28 cellular contexts compared by ENCODE assay signal in genomic region chr19:46995492-46995891, GRCh38. TPM values are rescaled to one million over a fixed set of nuclear protein-coding genes. Genes with fewer than 3 reads are reported as not detected.
"Had no signal": no experiment of that assay in that cellular context is flagged by ENCODE, and none has a peak within 500 bp of the region (broad histone marks: within the 10 kb centered on the region; RNA-seq: fewer than 3 reads in every experiment).

No MANE protein-coding gene starts in this region.

- H3K4me3 ChIP-seq: ascending aorta, body of pancreas had no signal

- H3K27me3 ChIP-seq: ascending aorta, body of pancreas had no signal

- H3K4me3 Mint-ChIP-seq: activated CD4-positive, alpha-beta T cell treated with anti-CD3 and anti-CD28 coated beads, Interleukin-2, amount 10 ng/mL, durations not matched to agents 24 days and 14 days; activated CD8-positive, alpha-beta memory T cell treated with anti-CD3 and anti-CD28 coated beads, Interleukin-2, amount 10 ng/mL, durations not matched to agents 7 days and 5 days; activated naive CD4-positive, alpha-beta T cell treated with anti-CD3 and anti-CD28 coated beads, Interleukin-2, amount 50 U/mL, for 24 hours; activated T-cell treated with anti-CD3 and anti-CD28 coated beads, Interleukin-2, amount 50 U/mL, for 24 hours; activated T-helper 1 cell treated with anti-CD3 and anti-CD28 coated beads, Interleukin-12 subunit alpha, Interleukin-12 subunit beta, Interleukin-2, Interleukin-4 antibody, amounts not matched to agents 30 ng/mL and 10 ng/mL and 1 ng/mL, durations not matched to agents 14 hours and 24 hours and 36 hours; central memory CD8-positive, alpha-beta T cell; T-helper 17 cell; WTC11 had no signal

- DNase-seq: activated CD4-positive, alpha-beta T cell treated with anti-CD3 and anti-CD28 coated beads, Interleukin-2, amount 10 ng/mL, durations not matched to agents 24 days and 14 days; activated CD4-positive, alpha-beta T cell treated with anti-CD3 and anti-CD28 coated beads, Interleukin-2, amount 50 U/mL, for 48 hours; activated CD4-positive, CD25-positive, alpha-beta regulatory T cell treated with anti-CD3 and anti-CD28 coated beads, Interleukin-2, amount 50 U/mL, for 72 hours; activated CD8-positive, alpha-beta memory T cell treated with anti-CD3 and anti-CD28 coated beads, Interleukin-2, amount 10 ng/mL, durations not matched to agents 7 days and 5 days; activated effector memory CD4-positive, alpha-beta T cell treated with Interleukin-2 at 50 U/mL for 16 hours; activated naive CD4-positive, alpha-beta T cell; activated T-cell treated with anti-CD3 and anti-CD28 coated beads, Interleukin-2, amount 50 U/mL, for 24 hours; body of pancreas; Kasumi-1; KBM-7; NCI-H1048; NCI-H1417 treated with DMSO at 0.1 percent for 48 hours; NCI-H1694; NCI-H2029; NCI-H345; NCI-H524; NK-92 treated with Interleukin-12 subunit alpha and Interleukin-12 subunit beta, amount 100 ng/mL, for 24 hours; OCI-M1; RPMI8226; SIG-M5; T-helper 17 cell; T-helper 9 cell had no signal

- H3K9me3 ChIP-seq: ascending aorta, body of pancreas had no signal

- ATAC-seq: activated CD8-positive, alpha-beta memory T cell treated with anti-CD3 and anti-CD28 coated beads, Interleukin-2, amount 10 ng/mL, durations not matched to agents 7 days and 5 days; body of pancreas; Panc1; T-helper 17 cell; WTC11 had no signal

- H3K27ac ChIP-seq: ascending aorta, body of pancreas had no signal

- H3K9me3 Mint-ChIP-seq: activated CD4-positive, alpha-beta T cell treated with anti-CD3 and anti-CD28 coated beads, Interleukin-2, amount 10 ng/mL, durations not matched to agents 24 days and 14 days; activated naive CD4-positive, alpha-beta T cell treated with anti-CD3 and anti-CD28 coated beads, Interleukin-2, amount 50 U/mL, for 24 hours; activated T-cell treated with anti-CD3 and anti-CD28 coated beads, Interleukin-2, amount 50 U/mL, for 24 hours; activated T-helper 1 cell treated with anti-CD3 and anti-CD28 coated beads, Interleukin-12 subunit alpha, Interleukin-12 subunit beta, Interleukin-2, Interleukin-4 antibody, amounts not matched to agents 30 ng/mL and 10 ng/mL and 1 ng/mL, durations not matched to agents 14 hours and 24 hours and 36 hours; central memory CD8-positive, alpha-beta T cell; WTC11 had no signal

- H3K27ac Mint-ChIP-seq: activated CD4-positive, alpha-beta T cell treated with anti-CD3 and anti-CD28 coated beads, Interleukin-2, amount 10 ng/mL, durations not matched to agents 24 days and 14 days; activated CD8-positive, alpha-beta memory T cell treated with anti-CD3 and anti-CD28 coated beads, Interleukin-2, amount 10 ng/mL, durations not matched to agents 7 days and 5 days; activated naive CD4-positive, alpha-beta T cell treated with anti-CD3 and anti-CD28 coated beads, Interleukin-2, amount 50 U/mL, for 24 hours; activated T-cell treated with anti-CD3 and anti-CD28 coated beads, Interleukin-2, amount 50 U/mL, for 24 hours; activated T-helper 1 cell treated with anti-CD3 and anti-CD28 coated beads, Interleukin-12 subunit alpha, Interleukin-12 subunit beta, Interleukin-2, Interleukin-4 antibody, amounts not matched to agents 30 ng/mL and 10 ng/mL and 1 ng/mL, durations not matched to agents 14 hours and 24 hours and 36 hours; T-helper 17 cell; WTC11 had no signal

RNA-seq across cellular contexts. Expression of gene NPAS1, which starts 24.1 kb away (rescaled TPM):
- total RNA-seq: ascending aorta, body of pancreas had no signal
